Comparison of ENCODE assay signal across 16 cellular contexts in the genomic region with DNA sequence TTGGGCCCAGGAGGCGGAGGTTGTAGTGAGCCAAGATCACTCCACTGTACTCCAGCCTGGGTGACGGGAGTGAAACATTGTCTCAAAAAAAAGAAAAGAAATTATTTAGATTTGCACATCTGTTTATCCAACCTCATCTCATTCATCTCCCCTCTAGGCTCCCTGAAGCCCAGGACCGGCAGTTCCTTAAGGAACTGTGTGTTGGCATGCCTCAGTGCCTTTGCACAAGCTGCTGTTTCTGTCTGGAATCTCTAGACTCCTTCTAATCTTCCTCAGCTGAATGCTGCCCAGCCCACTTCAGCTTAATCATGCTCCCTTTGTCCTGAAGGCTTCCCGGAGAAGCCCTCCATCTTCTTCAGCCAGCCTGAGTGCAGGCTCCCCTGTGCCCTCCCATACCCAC. TPM values are rescaled to one million over a fixed set of nuclear protein-coding genes. Genes with fewer than 3 reads are reported as not detected.
"Had no signal": no experiment of that assay in that cellular context is flagged by ENCODE, and none has a peak within 500 bp of the region (broad histone marks: within the 10 kb centered on the region; RNA-seq: fewer than 3 reads in every experiment).

No MANE protein-coding gene starts in this region.

- DNase-seq: activated gamma-delta T cell treated with Interleukin-2 at 50 U/mL for 16 hours; central memory CD4-positive, alpha-beta T cell; effector CD8-positive, alpha-beta T cell; posterior cingulate gyrus; stimulated activated naive B cell treated with anti-CD40 and anti-IgM and Interleukin-4, amounts not matched to agents 10 μg/mL and 1 μg/mL and 100 μg/mL, for 72 hours had no signal

- H3K27ac ChIP-seq: coronary artery, gastroesophageal sphincter, neutrophil, right atrium auricular region, suprapubic skin had no signal

- H3K4me2 ChIP-seq: smooth muscle cell had no signal

- H3K4me1 Mint-ChIP-seq: mesothelial cell of epicardium; stimulated activated naive B cell treated with anti-CD40 and anti-IgM and Interleukin-4, amounts not matched to agents 10 μg/mL and 1 μg/mL and 100 μg/mL, for 72 hours had no signal

- ATAC-seq: gastroesophageal sphincter; SK-N-SH treated with all-trans-retinoic acid at 6 μM for 48 hours; stimulated activated naive B cell treated with anti-CD40 and anti-IgM and Interleukin-4, amounts not matched to agents 10 μg/mL and 1 μg/mL and 100 μg/mL, for 72 hours had no signal

- H3K9me3 ChIP-seq: neutrophil, right atrium auricular region, suprapubic skin had no signal

- H3K9me3 Mint-ChIP-seq: stimulated activated naive B cell treated with anti-CD40 and anti-IgM and Interleukin-4, amounts not matched to agents 10 μg/mL and 1 μg/mL and 100 μg/mL, for 72 hours; T-helper 2 cell treated with Interferon-gamma antibody and Interleukin-4, amounts not matched to agents 5 μg/mL and 100 μg/mL, for 36 hours; type B pancreatic cell had no signal

- H3K27me3 ChIP-seq: gastroesophageal sphincter, neutrophil, right atrium auricular region had no signal

- H3K36me3 Mint-ChIP-seq: mesothelial cell of epicardium; stimulated activated naive B cell treated with anti-CD40 and anti-IgM and Interleukin-4, amounts not matched to agents 10 μg/mL and 1 μg/mL and 100 μg/mL, for 72 hours; type B pancreatic cell had no signal

- H3K4me3 Mint-ChIP-seq: mesothelial cell of epicardium; stimulated activated naive B cell treated with anti-CD40 and anti-IgM and Interleukin-4, amounts not matched to agents 10 μg/mL and 1 μg/mL and 100 μg/mL, for 72 hours; T-helper 2 cell treated with Interferon-gamma antibody and Interleukin-4, amounts not matched to agents 5 μg/mL and 100 μg/mL, for 36 hours; type B pancreatic cell had no signal

- H3K4me1 ChIP-seq: gastroesophageal sphincter, right atrium auricular region, suprapubic skin had no signal

- H3K27ac Mint-ChIP-seq: mesothelial cell of epicardium; stimulated activated naive B cell treated with anti-CD40 and anti-IgM and Interleukin-4, amounts not matched to agents 10 μg/mL and 1 μg/mL and 100 μg/mL, for 72 hours; T-helper 2 cell treated with Interferon-gamma antibody and Interleukin-4, amounts not matched to agents 5 μg/mL and 100 μg/mL, for 36 hours; type B pancreatic cell had no signal

RNA-seq across cellular contexts. Expression of a gene that starts 10.9 kb away (rescaled TPM):
- total RNA-seq: epithelial cell of proximal tubule had no signal
